22 cellular contexts compared by ENCODE assay signal in the genomic region with DNA sequence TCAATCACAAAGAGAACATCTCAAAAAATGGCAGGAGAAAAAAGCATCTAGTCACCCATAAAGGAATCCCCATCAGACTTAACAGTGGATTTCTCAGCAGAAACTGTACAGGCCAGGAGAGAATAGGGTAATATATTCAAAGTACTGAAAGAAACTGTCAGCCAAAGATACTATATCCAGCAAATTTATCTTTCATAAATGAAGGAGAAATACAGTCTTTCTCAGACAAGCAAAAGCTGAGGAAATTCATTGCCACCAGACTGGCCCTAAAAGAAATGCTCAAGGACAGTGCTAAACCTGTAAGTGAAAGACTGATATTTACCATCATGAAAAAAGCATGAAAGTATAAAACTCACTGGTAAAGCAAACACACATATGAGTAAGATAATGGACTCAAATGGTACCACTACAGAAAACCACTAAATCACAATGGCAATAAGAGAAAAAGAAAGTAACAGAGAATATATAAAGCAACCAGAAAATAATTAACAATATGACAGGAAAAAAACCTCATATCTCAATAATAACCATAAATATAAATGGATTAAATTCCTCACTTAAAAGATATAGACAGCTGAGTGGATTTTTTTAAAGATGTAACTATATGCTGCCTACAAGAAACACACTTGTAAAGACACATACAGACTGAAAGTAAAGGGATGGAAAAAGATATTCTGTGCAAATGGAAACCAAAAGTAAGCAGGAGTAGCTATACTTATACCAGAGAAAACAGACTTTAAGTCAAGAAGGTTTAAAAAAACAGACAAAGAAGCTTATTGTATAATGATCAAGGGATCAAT.
"Had no signal": no experiment of that assay in that cellular context is flagged by ENCODE, and none has a peak within 500 bp of the region (broad histone marks: within the 10 kb centered on the region; RNA-seq: fewer than 3 reads in every experiment).

No MANE protein-coding gene starts in this region.

- H3K27ac Mint-ChIP-seq: activated naive CD4-positive, alpha-beta T cell treated with anti-CD3 and anti-CD28 coated beads, Interleukin-2, amount 50 U/mL, for 72 hours had no signal

- ATAC-seq: activated CD4-positive, CD25-positive, alpha-beta regulatory T cell treated with anti-CD3 and anti-CD28 coated beads, Interleukin-2, amount 50 U/mL, for 24 hours; SK-N-SH treated with all-trans-retinoic acid at 6 μM for 48 hours had no signal

- DNase-seq: activated CD4-positive, alpha-beta T cell treated with anti-CD3 and anti-CD28 coated beads, Interleukin-2, amount 50 U/mL, for 4 hours; activated CD8-positive, alpha-beta memory T cell treated with anti-CD3 and anti-CD28 coated beads, Interleukin-2, amount 50 U/mL, for 4 hours; adrenal gland; anterior cingulate cortex; caudate nucleus; colonic mucosa; dermis blood vessel endothelial cell; NCI-H1092; NCI-H1417; NCI-H1930; NCI-H2107; NCI-H2171 treated with DMSO at 0.1 percent for 48 hours; NCI-H226; NCI-H526; NCI-H774; NK-92 treated with Interleukin-12 subunit alpha and Interleukin-12 subunit beta, amount 100 ng/mL, for 24 hours; Peyer's patch; SHP77; SW 1271 had no signal
